In the genomic region with DNA sequence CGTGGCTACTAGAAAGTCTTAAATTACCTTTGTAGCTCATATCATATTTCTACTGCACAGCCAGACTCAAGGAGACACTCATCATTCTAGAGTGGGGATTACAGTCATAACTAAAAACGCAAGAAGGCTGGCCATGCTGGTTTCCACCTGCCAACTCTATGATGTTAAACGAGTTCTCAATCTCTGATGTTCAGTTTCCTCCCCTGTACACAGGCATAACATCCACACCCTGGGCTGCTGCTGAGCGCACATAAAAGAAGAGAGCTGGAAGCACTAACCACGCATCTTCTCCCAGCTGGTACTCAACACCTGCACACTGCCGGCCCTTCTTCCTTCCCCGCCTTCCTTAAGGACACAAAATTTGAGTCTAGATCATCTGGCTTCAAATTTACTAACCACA, we compare ENCODE assay signal across 1 cellular context.
TF ChIP-seq lines count a peak whose summit lies in the region.

No MANE protein-coding gene starts in this region.

TF ChIP-seq in H1, 55 proteins besides CTCF, POLR2A, EP300 and RAD21 (continued from another document):
- no peak for TF ChIP-seq CBX8 (IDR thresholded peaks at IDR 0.05; ENCODE audit: borderline replicate concordance, low read depth, low read length)
- no peak for TF ChIP-seq ASH2L (IDR thresholded peaks at IDR 0.05; ENCODE audit: low read length)
- no peak for TF ChIP-seq CHD1 (IDR thresholded peaks at IDR 0.05; ENCODE audit: low read depth, low read length)
- TF ChIP-seq RFX5 (IDR thresholded peaks at IDR 0.05; ENCODE audit: borderline replicate concordance, low read depth, low read length), result no peak
- TF ChIP-seq CBX5 (IDR thresholded peaks at IDR 0.05; ENCODE audit: low read depth, low read length), result no peak
- TF ChIP-seq CHD2 (IDR thresholded peaks at IDR 0.05; ENCODE audit: low read length), result no peak
- no peak for TF ChIP-seq KDM4A (IDR thresholded peaks at IDR 0.05; ENCODE audit: low read depth, low read length, severe bottlenecking)
- TF ChIP-seq NRF1 (IDR thresholded peaks at IDR 0.05; ENCODE audit: low read depth, low read length), result no peak
